Comparison of ENCODE assay signal across 8 cellular contexts in genomic region chr9:96856363-96857286, GRCh38. TPM values are rescaled to one million over a fixed set of nuclear protein-coding genes. Genes with fewer than 3 reads are reported as not detected.
DNase-seq lines count a peak whose midpoint lies in the region; ATAC-seq and TF ChIP-seq lines count a peak whose summit lies in the region.

No MANE protein-coding gene starts in this region.

- peaks cover 12% of the 10 kb centered on the region for H3K27me3 Mint-ChIP-seq in activated naive CD8-positive, alpha-beta T cell treated with anti-CD3 and anti-CD28 coated beads, Interleukin-2, amount 10 ng/mL, durations not matched to agents 7 days and 5 days

- intact Hi-C loops in heart left ventricle (cut with DNase I): loop anchor here (1.0 to 10.0 kb wide), 10 partner anchors 246 to 758 kb away; no protein-coding TSS in a partner anchor

- H3K9ac ChIP-seq in Loucy (ENCODE audit: low read depth, low read length, poor library complexity, severe bottlenecking): no peak overlapping the region

- H3K27me3 ChIP-seq in Loucy (ENCODE audit: insufficient read depth, low read length, poor library complexity, severe bottlenecking) (no peaks in the 10 kb centered on the region), heart left ventricle (no peaks in the 10 kb centered on the region)

- WGBS in heart left ventricle, 4 donors: 15 to 17% (median 16%) methylated on average over 6 of the region's 6 CpGs

- H3K36me3 ChIP-seq in Loucy (ENCODE audit: insufficient read depth, low read length): no peaks in the 10 kb centered on the region
- H3K36me3 ChIP-seq in heart left ventricle: no peaks in the 10 kb centered on the region

- H3K36me3 Mint-ChIP-seq in activated naive CD8-positive, alpha-beta T cell treated with anti-CD3 and anti-CD28 coated beads, Interleukin-2, amount 10 ng/mL, durations not matched to agents 7 days and 5 days: peaks cover 10% of the 10 kb centered on the region

- POLR2A ChIA-PET in activated naive CD8-positive, alpha-beta T cell treated with anti-CD3 and anti-CD28 coated beads, Interleukin-2, amount 10 ng/mL, durations not matched to agents 7 days and 5 days (lab: Charles Lee): no interaction called here

- peaks cover 1% of the 10 kb centered on the region for H4K20me1 ChIP-seq in Loucy (ENCODE audit: insufficient read depth, low read length, poor library complexity, severe bottlenecking)

- no peaks in the 10 kb centered on the region for H3K9me2 ChIP-seq in Loucy (replicated peaks; ENCODE audit: low read depth, low read length)

- no peak overlapping the region for H3K27ac ChIP-seq in heart left ventricle

- H3K4me1 ChIP-seq in Loucy (ENCODE audit: insufficient read depth, low read length, poor library complexity, severe bottlenecking): peaks cover 31% of the 10 kb centered on the region
- peaks cover 0 to 25% (median 15%) of the 10 kb centered on the region in 12 donors for H3K4me1 ChIP-seq in heart left ventricle

- no peak overlapping the region for H3K4me2 ChIP-seq in Loucy (ENCODE audit: low read depth, low read length, poor library complexity, severe bottlenecking)

- no peak overlapping the region for H2AFZ ChIP-seq in Loucy (ENCODE audit: low read length)

- DNase-seq in D341Med (ENCODE audit: low spot score) (peak; percentile 66), SK-N-DZ (ENCODE audit: low spot score) (peak; percentile 52), heart left ventricle (peak; percentile 37 to 74 (median 47)), retina (peak; percentile 70), cortex of kidney (lab: John Stamatoyannopoulos, UW) (no peak)
- peak; percentile 58 for DNase-seq in activated naive CD8-positive, alpha-beta T cell treated with anti-CD3 and anti-CD28 coated beads, Interleukin-2, amount 10 ng/mL, durations not matched to agents 7 days and 5 days

- H3K4me1 Mint-ChIP-seq in activated naive CD8-positive, alpha-beta T cell treated with anti-CD3 and anti-CD28 coated beads, Interleukin-2, amount 10 ng/mL, durations not matched to agents 7 days and 5 days: peaks cover 27% of the 10 kb centered on the region

- H3K9me3 Mint-ChIP-seq in activated naive CD8-positive, alpha-beta T cell treated with anti-CD3 and anti-CD28 coated beads, Interleukin-2, amount 10 ng/mL, durations not matched to agents 7 days and 5 days: no peaks in the 10 kb centered on the region

- H3K9me3 ChIP-seq in Loucy (ENCODE audit: insufficient read depth, low read depth, low read length) (no peaks in the 10 kb centered on the region), heart left ventricle (no peaks in the 10 kb centered on the region)

- H3K4me3 Mint-ChIP-seq in activated naive CD8-positive, alpha-beta T cell treated with anti-CD3 and anti-CD28 coated beads, Interleukin-2, amount 10 ng/mL, durations not matched to agents 7 days and 5 days: no peak overlapping the region

- no peak for TF ChIP-seq POLR2A in heart left ventricle (IDR thresholded peaks at IDR 0.05)

- H3K27ac Mint-ChIP-seq in activated naive CD8-positive, alpha-beta T cell treated with anti-CD3 and anti-CD28 coated beads, Interleukin-2, amount 10 ng/mL, durations not matched to agents 7 days and 5 days: no peak overlapping the region

- H3K4me3 ChIP-seq in Loucy (ENCODE audit: low read length, poor library complexity, severe bottlenecking): no peak overlapping the region
- no peak overlapping the region for H3K4me3 ChIP-seq in heart left ventricle

- H3F3A ChIP-seq in Loucy (ENCODE audit: low read depth): 0 out of 2 replicates have a peak, but pooled peaks cover 4% of the 10 kb centered on the region

- TF ChIP-seq CTCF in Loucy (conservative IDR thresholded peaks at IDR 0.05; ENCODE audit: low read length) (peak; percentile 99), heart left ventricle (IDR thresholded peaks at IDR 0.05) (peak; percentile 79 to 94 (median 88))

- peak; percentile 46 for ATAC-seq in GM21447 (IDR thresholded peaks at IDR 0.05; ENCODE audit: unreplicated experiment)
- peak; percentile 40 for ATAC-seq in activated naive CD8-positive, alpha-beta T cell treated with anti-CD3 and anti-CD28 coated beads, Interleukin-2, amount 10 ng/mL, durations not matched to agents 7 days and 5 days (ENCODE audit: low read depth)
- ATAC-seq in heart left ventricle: peak in 3 of 4 donors; percentile 53 to 68 (median 55)

- H3K79me2 ChIP-seq in Loucy (ENCODE audit: insufficient read depth, low read length): peaks cover 13% of the 10 kb centered on the region

RNA-seq across cellular contexts. Expression of gene ZNF782, which starts 2.3 kb away (rescaled TPM):
- 2.1 and 4.7 TPM in 2 replicates for polyA plus RNA-seq in SK-N-DZ (2014; cell fraction: cytosol; rRNA removed)
- polyA plus RNA-seq in SK-N-DZ (2014; cell fraction: nucleus; rRNA removed): 7.4 and 10.8 TPM in 2 replicates
- total RNA-seq in activated naive CD8-positive, alpha-beta T cell treated with anti-CD3 and anti-CD28 coated beads, Interleukin-2, amount 10 ng/mL, durations not matched to agents 7 days and 5 days: 1 to 10 TPM; 5.4 to 6.2 TPM
- total RNA-seq in heart left ventricle: 1 to 10 TPM; 2.3 to 4.4 (median 2.9) TPM
- polyA plus RNA-seq in heart left ventricle: 1 to 10 TPM in 1 of 2 donors, under 1 TPM in 1; 0.84 to 1.1 TPM
